27 cellular contexts compared by ENCODE assay signal in the genomic region with DNA sequence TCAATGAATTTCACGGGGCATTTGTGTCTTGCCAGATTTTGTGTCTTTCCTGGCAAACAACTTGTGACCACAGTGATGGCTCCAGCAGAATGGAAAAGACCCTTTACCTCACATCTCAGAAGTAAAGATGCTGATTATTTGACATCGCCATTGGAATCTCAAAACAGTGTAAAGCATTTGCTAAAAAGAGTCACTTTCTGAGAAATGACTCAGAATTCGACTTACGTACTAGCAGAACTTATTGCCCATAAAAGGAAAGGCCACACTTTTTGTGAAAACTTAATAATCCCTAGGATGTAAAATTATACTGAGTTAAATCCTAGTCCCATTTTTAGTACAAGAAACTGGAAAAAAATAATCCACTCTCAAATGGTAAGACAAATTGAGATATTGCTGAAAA. TPM values are rescaled to one million over a fixed set of nuclear protein-coding genes. Genes with fewer than 3 reads are reported as not detected.
DNase-seq lines count a peak whose midpoint lies in the region; ATAC-seq lines count a peak whose summit lies in the region.
"Had no signal": no experiment of that assay in that cellular context is flagged by ENCODE, and none has a peak within 500 bp of the region (broad histone marks: within the 10 kb centered on the region; RNA-seq: fewer than 3 reads in every experiment).

No MANE protein-coding gene starts in this region.

- intact Hi-C loops in activated CD4-positive, alpha-beta T cell treated with anti-CD3 and anti-CD28 coated beads for 36 hours (cut with DNase I, micrococcal nuclease): loop anchor here (2.0 to 10.0 kb wide), 2 partner anchors 29 to 341 kb away; no protein-coding TSS in a partner anchor
- intact Hi-C loops in activated naive CD4-positive, alpha-beta T cell treated with anti-CD3 and anti-CD28 coated beads for 36 hours (cut with micrococcal nuclease): no loop called here
- intact Hi-C loops in activated T-helper 2 cell treated with anti-CD3 and anti-CD28 coated beads, Interferon-gamma antibody, Interleukin-2, Interleukin-4, amounts not matched to agents 10 μg/mL and 5 μg/mL and 100 μg/mL, durations not matched to agents 14 hours and 24 hours and 36 hours (cut with micrococcal nuclease): loop anchor here (2.0 to 10.0 kb wide), 2 partner anchors 29 to 341 kb away; no protein-coding TSS in a partner anchor

- H3K36me3 Mint-ChIP-seq in activated CD4-positive, alpha-beta T cell treated with anti-CD3 and anti-CD28 coated beads for 36 hours (ENCODE audit: low read depth): peaks cover 13% of the 10 kb centered on the region
- peaks cover 29% of the 10 kb centered on the region for H3K36me3 Mint-ChIP-seq in activated naive CD4-positive, alpha-beta T cell treated with anti-CD3 and anti-CD28 coated beads for 36 hours (ENCODE audit: low read depth)
- peaks cover 49% of the 10 kb centered on the region for H3K36me3 Mint-ChIP-seq in T-helper 1 cell treated with Interleukin-12 subunit alpha and Interleukin-12 subunit beta and Interleukin-4 antibody, amounts not matched to agents 30 μg/mL and 1 μg/mL, for 36 hours (ENCODE audit: low read depth)
- peaks cover 58% of the 10 kb centered on the region for H3K36me3 Mint-ChIP-seq in activated T-helper 2 cell treated with anti-CD3 and anti-CD28 coated beads, Interferon-gamma antibody, Interleukin-2, Interleukin-4, amounts not matched to agents 10 μg/mL and 5 μg/mL and 100 μg/mL, durations not matched to agents 14 hours and 24 hours and 36 hours (ENCODE audit: low read depth)

- POLR2A ChIA-PET in activated CD4-positive, alpha-beta T cell treated with anti-CD3 and anti-CD28 coated beads for 36 hours (lab: Charles Lee): no interaction called here

- H3K4me1 Mint-ChIP-seq in activated CD4-positive, alpha-beta T cell treated with anti-CD3 and anti-CD28 coated beads for 36 hours: peaks cover 67% of the 10 kb centered on the region
- H3K4me1 Mint-ChIP-seq in activated naive CD4-positive, alpha-beta T cell treated with anti-CD3 and anti-CD28 coated beads for 36 hours (ENCODE audit: low read depth): peaks cover 80% of the 10 kb centered on the region
- H3K4me1 Mint-ChIP-seq in T-helper 1 cell treated with Interleukin-12 subunit alpha and Interleukin-12 subunit beta and Interleukin-4 antibody, amounts not matched to agents 30 μg/mL and 1 μg/mL, for 36 hours (ENCODE audit: low read depth): peaks cover 49% of the 10 kb centered on the region
- H3K4me1 Mint-ChIP-seq in activated T-helper 2 cell treated with anti-CD3 and anti-CD28 coated beads, Interferon-gamma antibody, Interleukin-2, Interleukin-4, amounts not matched to agents 10 μg/mL and 5 μg/mL and 100 μg/mL, durations not matched to agents 14 hours and 24 hours and 36 hours (ENCODE audit: low read depth): peaks cover 73% of the 10 kb centered on the region
- H3K4me1 Mint-ChIP-seq: B cell had no signal

- no peak overlapping the region for H3K4me3 Mint-ChIP-seq in activated CD4-positive, alpha-beta T cell treated with anti-CD3 and anti-CD28 coated beads for 36 hours
- H3K4me3 Mint-ChIP-seq in activated naive CD4-positive, alpha-beta T cell treated with anti-CD3 and anti-CD28 coated beads for 36 hours: no peak overlapping the region
- H3K4me3 Mint-ChIP-seq in T-helper 1 cell treated with Interleukin-12 subunit alpha and Interleukin-12 subunit beta and Interleukin-4 antibody, amounts not matched to agents 30 μg/mL and 1 μg/mL, for 36 hours: peak overlapping the region; percentile 23
- H3K4me3 Mint-ChIP-seq in activated T-helper 2 cell treated with anti-CD3 and anti-CD28 coated beads, Interferon-gamma antibody, Interleukin-2, Interleukin-4, amounts not matched to agents 10 μg/mL and 5 μg/mL and 100 μg/mL, durations not matched to agents 14 hours and 24 hours and 36 hours (ENCODE audit: low read depth): no peak overlapping the region
- H3K4me3 Mint-ChIP-seq: B cell; CD8-positive, alpha-beta T cell had no signal

- DNase-seq in activated CD4-positive, alpha-beta T cell treated with anti-CD3 and anti-CD28 coated beads for 36 hours: no peak
- no peak for DNase-seq in activated CD4-positive, alpha-beta T cell treated with anti-CD3 and anti-CD28 coated beads, Interleukin-2, amount 50 U/mL, for 48 hours
- DNase-seq in activated naive CD4-positive, alpha-beta T cell treated with anti-CD3 and anti-CD28 coated beads for 36 hours: no peak
- no peak for DNase-seq in activated naive CD4-positive, alpha-beta T cell treated with Interleukin-2 at 50 U/mL for 16 hours
- no peak for DNase-seq in activated T-helper 2 cell treated with anti-CD3 and anti-CD28 coated beads, Interferon-gamma antibody, Interleukin-2, Interleukin-4, amounts not matched to agents 10 μg/mL and 5 μg/mL and 100 μg/mL, durations not matched to agents 14 hours and 24 hours and 36 hours (ENCODE audit: low spot score)
- DNase-seq in EL: no peak
- no peak for DNase-seq in occipital lobe (lab: John Stamatoyannopoulos, UW)
- DNase-seq: Caco-2; CD8-positive, alpha-beta T cell; GDM1; GM23248; H7; Kasumi-1; MV-4-11; NCI-H1105 treated with DMSO at 0.1 percent for 48 hours; NCI-H146; NCI-H2029; NCI-H446; NCI-H526; NCI-H82; PC-9 had no signal

- H3K27me3 Mint-ChIP-seq in activated CD4-positive, alpha-beta T cell treated with anti-CD3 and anti-CD28 coated beads for 36 hours: no peaks in the 10 kb centered on the region
- no peaks in the 10 kb centered on the region for H3K27me3 Mint-ChIP-seq in activated naive CD4-positive, alpha-beta T cell treated with anti-CD3 and anti-CD28 coated beads for 36 hours (ENCODE audit: low read depth)
- H3K27me3 Mint-ChIP-seq in T-helper 1 cell treated with Interleukin-12 subunit alpha and Interleukin-12 subunit beta and Interleukin-4 antibody, amounts not matched to agents 30 μg/mL and 1 μg/mL, for 36 hours (ENCODE audit: low read depth): no peaks in the 10 kb centered on the region
- no peaks in the 10 kb centered on the region for H3K27me3 Mint-ChIP-seq in activated T-helper 2 cell treated with anti-CD3 and anti-CD28 coated beads, Interferon-gamma antibody, Interleukin-2, Interleukin-4, amounts not matched to agents 10 μg/mL and 5 μg/mL and 100 μg/mL, durations not matched to agents 14 hours and 24 hours and 36 hours (ENCODE audit: low read depth)

- H3K27ac Mint-ChIP-seq in activated CD4-positive, alpha-beta T cell treated with anti-CD3 and anti-CD28 coated beads for 36 hours: peak overlapping the region; percentile 62
- H3K27ac Mint-ChIP-seq in activated naive CD4-positive, alpha-beta T cell treated with anti-CD3 and anti-CD28 coated beads for 36 hours: peak overlapping the region; percentile 79
- H3K27ac Mint-ChIP-seq in T-helper 1 cell treated with Interleukin-12 subunit alpha and Interleukin-12 subunit beta and Interleukin-4 antibody, amounts not matched to agents 30 μg/mL and 1 μg/mL, for 36 hours: peak overlapping the region; percentile 74
- peak overlapping the region; percentile 89 for H3K27ac Mint-ChIP-seq in activated T-helper 2 cell treated with anti-CD3 and anti-CD28 coated beads, Interferon-gamma antibody, Interleukin-2, Interleukin-4, amounts not matched to agents 10 μg/mL and 5 μg/mL and 100 μg/mL, durations not matched to agents 14 hours and 24 hours and 36 hours
- H3K27ac Mint-ChIP-seq: B cell; CD8-positive, alpha-beta T cell had no signal

- CTCF ChIA-PET in activated CD4-positive, alpha-beta T cell treated with anti-CD3 and anti-CD28 coated beads for 36 hours (lab: Charles Lee): no interaction called here
- CTCF ChIA-PET in activated naive CD4-positive, alpha-beta T cell treated with anti-CD3 and anti-CD28 coated beads for 36 hours (lab: Charles Lee): interaction anchor here (0.7 kb wide), 1 partner anchor 28 kb away, joined by 3 read pairs; no protein-coding TSS in a partner anchor

- ATAC-seq in activated CD4-positive, alpha-beta T cell treated with anti-CD3 and anti-CD28 coated beads for 36 hours: peak; percentile 35
- ATAC-seq: CD8-positive, alpha-beta T cell; GM12878; K562; Right ventricle myocardium inferior had no signal

- peaks cover 11% of the 10 kb centered on the region for H3K9me3 Mint-ChIP-seq in activated CD4-positive, alpha-beta T cell treated with anti-CD3 and anti-CD28 coated beads for 36 hours (ENCODE audit: low read depth)
- peaks cover 9% of the 10 kb centered on the region for H3K9me3 Mint-ChIP-seq in activated naive CD4-positive, alpha-beta T cell treated with anti-CD3 and anti-CD28 coated beads for 36 hours
- H3K9me3 Mint-ChIP-seq in T-helper 1 cell treated with Interleukin-12 subunit alpha and Interleukin-12 subunit beta and Interleukin-4 antibody, amounts not matched to agents 30 μg/mL and 1 μg/mL, for 36 hours: peaks cover 24% of the 10 kb centered on the region
- H3K9me3 Mint-ChIP-seq in activated T-helper 2 cell treated with anti-CD3 and anti-CD28 coated beads, Interferon-gamma antibody, Interleukin-2, Interleukin-4, amounts not matched to agents 10 μg/mL and 5 μg/mL and 100 μg/mL, durations not matched to agents 14 hours and 24 hours and 36 hours: peaks cover 28% of the 10 kb centered on the region

RNA-seq across cellular contexts. Expression of a gene that starts 35.9 kb away (rescaled TPM):
- 10 to 100 TPM; 32.9 to 39.0 TPM for total RNA-seq in activated CD4-positive, alpha-beta T cell treated with anti-CD3 and anti-CD28 coated beads for 36 hours
- 10 to 100 TPM; 49.5 to 53.0 TPM for total RNA-seq in activated naive CD4-positive, alpha-beta T cell treated with anti-CD3 and anti-CD28 coated beads for 36 hours
- total RNA-seq in activated T-helper 2 cell treated with anti-CD3 and anti-CD28 coated beads, Interferon-gamma antibody, Interleukin-2, Interleukin-4, amounts not matched to agents 10 μg/mL and 5 μg/mL and 100 μg/mL, durations not matched to agents 14 hours and 24 hours and 36 hours: 40.0 and 40.8 TPM in 2 replicates
- total RNA-seq in occipital lobe: 1.4 TPM
- total RNA-seq: GM23248, RPMI7951 had no signal

Comparison
In these comparisons a context has a peak if more than half of its experiments do, and no peak if none do; other contexts are left out.
1. RNA of a gene that starts 35.9 kb away (total RNA-seq): 49.5 to 53.0 TPM in activated naive CD4-positive, alpha-beta T cell treated with anti-CD3 and anti-CD28 coated beads for 36 hours, 40.0 to 40.8 TPM in activated T-helper 2 cell treated with anti-CD3 and anti-CD28 coated beads, Interferon-gamma antibody, Interleukin-2, Interleukin-4, amounts not matched to agents 10 μg/mL and 5 μg/mL and 100 μg/mL, durations not matched to agents 14 hours and 24 hours and 36 hours and 32.9 to 39.0 TPM in activated CD4-positive, alpha-beta T cell treated with anti-CD3 and anti-CD28 coated beads for 36 hours; 1.4 TPM in occipital lobe (single experiment); every median in the first group is over 10 times any median in the second.
2. Peak in every context shown above with its lines, with median percentiles within 50 percentile points of each other: H3K27ac Mint-ChIP-seq.